Comparison of ENCODE assay signal across 8 cellular contexts in genomic region chr19:38838986-38839761, GRCh38. TPM values are rescaled to one million over a fixed set of nuclear protein-coding genes. Genes with fewer than 3 reads are reported as not detected.
A peak's percentile ranks its signal among the peaks of the same experiment; 100 is the strongest.
DNase-seq lines count a peak whose midpoint lies in the region; ATAC-seq and TF ChIP-seq lines count a peak whose summit lies in the region.

No MANE protein-coding gene starts in this region.

- peaks cover 33% of the 10 kb centered on the region for H3K79me2 ChIP-seq in MM.1S (ENCODE audit: low read length)

- no peaks in the 10 kb centered on the region for H3K9me2 ChIP-seq in MM.1S (replicated peaks; ENCODE audit: insufficient read depth, low read length)

- POLR2A ChIA-PET in WTC11 (lab: Charles Lee), result no interaction called here

- no peaks in the 10 kb centered on the region for H3K9me3 Mint-ChIP-seq in activated CD4-positive, alpha-beta T cell treated with anti-CD3 and anti-CD28 coated beads, Interleukin-2, amount 10 ng/mL, durations not matched to agents 24 days and 14 days
- no peaks in the 10 kb centered on the region for H3K9me3 Mint-ChIP-seq in WTC11

- peaks cover 84% of the 10 kb centered on the region for H3K36me3 Mint-ChIP-seq in activated CD4-positive, alpha-beta T cell treated with anti-CD3 and anti-CD28 coated beads, Interleukin-2, amount 10 ng/mL, durations not matched to agents 24 days and 14 days (ENCODE audit: low read depth)
- H3K36me3 Mint-ChIP-seq in WTC11, result peaks cover 83% of the 10 kb centered on the region

- H3K27me3 Mint-ChIP-seq in activated CD4-positive, alpha-beta T cell treated with anti-CD3 and anti-CD28 coated beads, Interleukin-2, amount 10 ng/mL, durations not matched to agents 24 days and 14 days, result no peaks in the 10 kb centered on the region
- H3K27me3 Mint-ChIP-seq in WTC11 (ENCODE audit: low read depth), result no peaks in the 10 kb centered on the region

- H3K4me3 ChIP-seq in esophagus squamous epithelium (no peak overlapping the region), spleen (no peak overlapping the region), MM.1S (ENCODE audit: low read length) (no peak overlapping the region)

- H3K9ac ChIP-seq in MM.1S (ENCODE audit: low read length), result no peak overlapping the region

- peak overlapping the region; percentile 85 for H3K27ac Mint-ChIP-seq in activated CD4-positive, alpha-beta T cell treated with anti-CD3 and anti-CD28 coated beads, Interleukin-2, amount 10 ng/mL, durations not matched to agents 24 days and 14 days
- H3K27ac Mint-ChIP-seq in WTC11, result peak overlapping the region; percentile 53

- H3K27me3 ChIP-seq in esophagus squamous epithelium (no peaks in the 10 kb centered on the region), spleen (replicated peaks in 1 of 7) (no peaks in the 10 kb centered on the region), MM.1S (replicated peaks; ENCODE audit: insufficient read depth, low read length) (no peaks in the 10 kb centered on the region)

- no peak for DNase-seq in activated CD4-positive, alpha-beta T cell treated with anti-CD3 and anti-CD28 coated beads, Interleukin-2, amount 10 ng/mL, durations not matched to agents 24 days and 14 days
- DNase-seq in activated CD4-positive, alpha-beta T cell treated with anti-CD3 and anti-CD28 coated beads for 1 hour, result no peak
- DNase-seq in WTC11 (ENCODE audit: low spot score) (no peak), esophagus squamous epithelium (lab: John Stamatoyannopoulos, UW) (no peak), spleen (no peak), MM.1S (no peak), NOMO-1 treated with dmso at 0.1 percent for 144 hours (lab: John Stamatoyannopoulos, UW; ENCODE audit: unreplicated experiment) (no peak), caudate nucleus (lab: John Stamatoyannopoulos, UW) (no peak)

- peaks cover 41% of the 10 kb centered on the region for H3F3A ChIP-seq in MM.1S (ENCODE audit: insufficient read depth, low read length)

- no peak for ATAC-seq in WTC11

- H3K4me1 Mint-ChIP-seq in activated CD4-positive, alpha-beta T cell treated with anti-CD3 and anti-CD28 coated beads, Interleukin-2, amount 10 ng/mL, durations not matched to agents 24 days and 14 days, result peaks cover 48% of the 10 kb centered on the region
- no peaks in the 10 kb centered on the region for H3K4me1 Mint-ChIP-seq in WTC11

- H2AFZ ChIP-seq in MM.1S (ENCODE audit: low read length), result no peak overlapping the region

- peaks cover 8% of the 10 kb centered on the region; the same call in 1 of the 2 replicates for H4K20me1 ChIP-seq in MM.1S (ENCODE audit: insufficient read depth, low read length)

- no peak overlapping the region for H3K4me2 ChIP-seq in MM.1S (ENCODE audit: low read depth, low read length)

- 53 to 69% methylated on average over 9 to 12 of the region's 12 CpGs for WGBS in esophagus squamous epithelium, 2 donors
- WGBS in spleen, 5 donors, result 82 to 92% (median 91%) methylated on average over 12 of the region's 12 CpGs

- CTCF ChIA-PET in WTC11 (lab: Charles Lee), result no interaction called here

- intact Hi-C loops in activated CD4-positive, alpha-beta T cell treated with anti-CD3 and anti-CD28 coated beads, Interleukin-2, amount 10 ng/mL, durations not matched to agents 24 days and 14 days (cut with micrococcal nuclease), result no loop called here
- intact Hi-C loops in esophagus squamous epithelium (cut with DNase I) (loop anchor here (10.0 kb wide), 1 partner anchor 104 kb away; no protein-coding TSS in a partner anchor), spleen (cut with DNase I; ENCODE audit: low total_unique reads) (no loop called here)

- H3K4me1 ChIP-seq in esophagus squamous epithelium, result peaks cover 31 to 89% (median 57%) of the 10 kb centered on the region in 3 donors
- peaks cover 9 to 83% (median 58%) of the 10 kb centered on the region in 6 donors for H3K4me1 ChIP-seq in spleen
- H3K4me1 ChIP-seq in MM.1S (ENCODE audit: low read length), result no peaks in the 10 kb centered on the region

- TF ChIP-seq CTCF in WTC11 (IDR thresholded peaks at IDR 0.05), result no peak
- TF ChIP-seq CTCF in esophagus squamous epithelium (IDR thresholded peaks at IDR 0.05), result no peak
- TF ChIP-seq CTCF in spleen (IDR thresholded peaks at IDR 0.05 in 8 of 11, conservative IDR thresholded peaks at IDR 0.05 in 3 of 11), result no peak
- TF ChIP-seq CTCF in MM.1S (IDR thresholded peaks at IDR 0.05; ENCODE audit: low read length), result no peak

- TF ChIP-seq POLR2A in esophagus squamous epithelium (IDR thresholded peaks at IDR 0.05) (no peak), spleen (IDR thresholded peaks at IDR 0.05) (no peak)

- peak overlapping the region; percentile 16 for H3K4me3 Mint-ChIP-seq in activated CD4-positive, alpha-beta T cell treated with anti-CD3 and anti-CD28 coated beads, Interleukin-2, amount 10 ng/mL, durations not matched to agents 24 days and 14 days
- H3K4me3 Mint-ChIP-seq in WTC11, result no peak overlapping the region

- H3K36me3 ChIP-seq in esophagus squamous epithelium, result peaks cover 74 to 98% (median 79%) of the 10 kb centered on the region in 3 donors
- H3K36me3 ChIP-seq in spleen, result peaks cover 10 to 98% (median 94%) of the 10 kb centered on the region in 6 donors
- H3K36me3 ChIP-seq in MM.1S (replicated peaks; ENCODE audit: insufficient read depth, low read length), result peaks cover 44% of the 10 kb centered on the region

- H3K9me3 ChIP-seq in esophagus squamous epithelium, result no peaks in the 10 kb centered on the region
- no peaks in the 10 kb centered on the region for H3K9me3 ChIP-seq in spleen
- no peaks in the 10 kb centered on the region for H3K9me3 ChIP-seq in MM.1S (replicated peaks; ENCODE audit: insufficient read depth, low read length)

- H3K27ac ChIP-seq in esophagus squamous epithelium (peak overlapping the region; percentile 77 to 94 (median 87)), spleen (peak overlapping the region in 6 of 8 donors; percentile 7 to 99 (median 72)), MM.1S (ENCODE audit: low read length) (no peak overlapping the region), caudate nucleus (ENCODE audit: low read depth, low read length) (no peak overlapping the region)

TF ChIP-seq in WTC11, 78 proteins besides CTCF, POLR2A, EP300 and RAD21 (continues in another document):
- TF ChIP-seq ERG (CRISPR knock-in tag; IDR thresholded peaks at IDR 0.05), result peak; percentile 16; the same call in 1 of the 2 replicates
- no peak for TF ChIP-seq ZNF138 (CRISPR knock-in tag; conservative IDR thresholded peaks at IDR 0.05)
- 0 out of 2 replicates have a peak, but pooled peaks have one; percentile 58 for TF ChIP-seq PRRX2 (CRISPR knock-in tag; IDR thresholded peaks at IDR 0.05)
- no peak for TF ChIP-seq EMX1 (CRISPR knock-in tag; IDR thresholded peaks at IDR 0.05)
- no peak for TF ChIP-seq GABPB1 (CRISPR knock-in tag; IDR thresholded peaks at IDR 0.05)

RNA-seq across cellular contexts. Expression of gene ECH1, which starts 7.6 kb away (rescaled TPM):
- total RNA-seq in activated CD4-positive, alpha-beta T cell treated with anti-CD3 and anti-CD28 coated beads, Interleukin-2, amount 10 ng/mL, durations not matched to agents 24 days and 14 days, result 129 and 130 TPM in 2 replicates
- total RNA-seq in WTC11 (2021) (139 to 162 TPM (median 161 TPM) in 3 replicates), esophagus squamous epithelium (100 to 1,000 TPM in 1 of 4 donors, 10 to 100 TPM in 3; 63.4 to 129 (median 85.9) TPM), spleen (100 to 1,000 TPM; 119 to 293 (median 191) TPM)
- 100 to 1,000 TPM; 196 to 370 (median 216) TPM for polyA plus RNA-seq in spleen

RNA-seq across cellular contexts. Expression of gene HNRNPL, which starts 10.6 kb away (rescaled TPM):
- total RNA-seq in activated CD4-positive, alpha-beta T cell treated with anti-CD3 and anti-CD28 coated beads, Interleukin-2, amount 10 ng/mL, durations not matched to agents 24 days and 14 days, result 686 and 695 TPM in 2 replicates
- total RNA-seq in WTC11 (2021) (680 to 779 TPM (median 683 TPM) in 3 replicates), esophagus squamous epithelium (100 to 1,000 TPM; 136 to 186 (median 167) TPM), spleen (100 to 1,000 TPM; 188 to 357 (median 294) TPM)
- polyA plus RNA-seq in spleen, result 100 to 1,000 TPM; 147 to 175 (median 168) TPM

RNA-seq across cellular contexts. Expression of gene LGALS4, which starts 26.4 kb away (rescaled TPM):
- total RNA-seq in activated CD4-positive, alpha-beta T cell treated with anti-CD3 and anti-CD28 coated beads, Interleukin-2, amount 10 ng/mL, durations not matched to agents 24 days and 14 days, result 1.3 and 1.7 TPM in 2 replicates
- total RNA-seq in WTC11 (2021), result 1.1 to 1.5 TPM (median 1.4 TPM) in 3 replicates
- under 1 TPM in 2 of 4 donors, not detected in 2; 0.62 to 0.76 TPM for total RNA-seq in esophagus squamous epithelium
- 1 to 10 TPM; 1.1 to 7.5 (median 2.8) TPM for total RNA-seq in spleen
- 1 to 10 TPM; 2.9 to 9.6 (median 9.3) TPM for polyA plus RNA-seq in spleen

RNA-seq across cellular contexts. Expression of gene RINL, which starts 38.9 kb away (rescaled TPM):
- total RNA-seq in activated CD4-positive, alpha-beta T cell treated with anti-CD3 and anti-CD28 coated beads, Interleukin-2, amount 10 ng/mL, durations not matched to agents 24 days and 14 days, result 62.7 and 68.9 TPM in 2 replicates
- 12.6 to 14.6 TPM (median 14.5 TPM) in 3 replicates for total RNA-seq in WTC11 (2021)
- 10 to 100 TPM in 1 of 4 donors, 1 to 10 TPM in 3; 4.8 to 14.9 (median 5.7) TPM for total RNA-seq in esophagus squamous epithelium
- 10 to 100 TPM; 14.5 to 31.3 (median 26.5) TPM for total RNA-seq in spleen
- polyA plus RNA-seq in spleen, result 10 to 100 TPM; 26.6 to 42.5 (median 36.0) TPM

RNA-seq across cellular contexts. Expression of gene LGALS7B, which starts 50.2 kb away (rescaled TPM):
- not detected in 2 replicates for total RNA-seq in activated CD4-positive, alpha-beta T cell treated with anti-CD3 and anti-CD28 coated beads, Interleukin-2, amount 10 ng/mL, durations not matched to agents 24 days and 14 days
- total RNA-seq in WTC11 (2021), result 1.2 to 3.7 TPM (median 2.7 TPM) in 3 replicates
- 1,000 to 10,000 TPM in 3 of 4 donors, 100 to 1,000 TPM in 1; 871 to 2,466 (median 1,613) TPM for total RNA-seq in esophagus squamous epithelium
- 10 to 100 TPM in 2 of 7 donors, 1 to 10 TPM in 2, not detected in 3; 1.1 to 60.3 (median 17.5) TPM for total RNA-seq in spleen
- polyA plus RNA-seq in spleen, result 100 to 1,000 TPM in 2 of 3 donors, 1 to 10 TPM in 1; 1.1 to 167 (median 116) TPM

Comparison
In these comparisons a context has a peak if more than half of its experiments do, and no peak if none do; other contexts are left out.
1. H3K27ac ChIP-seq: peak in esophagus squamous epithelium (4 of 4) and spleen (6 of 8); none in MM.1S (single experiment) and caudate nucleus (single experiment).